10 cellular contexts compared by ENCODE assay signal in genomic region chr2:174730530-174731018, GRCh38. TPM values are rescaled to one million over a fixed set of nuclear protein-coding genes. Genes with fewer than 3 reads are reported as not detected.
DNase-seq lines count a peak whose midpoint lies in the region; ATAC-seq, FAIRE-seq and TF ChIP-seq lines count a peak whose summit lies in the region.
"Had no signal": no experiment of that assay in that cellular context is flagged by ENCODE, and none has a peak within 500 bp of the region (broad histone marks: within the 10 kb centered on the region; RNA-seq: fewer than 3 reads in every experiment).

No MANE protein-coding gene starts in this region.

- no peak overlapping the region for H3K27ac Mint-ChIP-seq in T-helper 2 cell treated with Interferon-gamma antibody and Interleukin-4, amounts not matched to agents 5 μg/mL and 100 μg/mL, for 36 hours

- H3K4me3 ChIP-seq in colonic mucosa (peak overlapping the region; percentile 28), kidney (ENCODE audit: low read length in 2 of 2) (peak overlapping the region; percentile 54 to 64), thoracic aorta (peak overlapping the region; percentile 63)

- H3K27me3 ChIP-seq in colonic mucosa (peaks cover 15% of the 10 kb centered on the region), thoracic aorta (replicated peaks; ENCODE audit: insufficient read depth) (no peaks in the 10 kb centered on the region)

- H3K4me1 Mint-ChIP-seq in T-helper 2 cell treated with Interferon-gamma antibody and Interleukin-4, amounts not matched to agents 5 μg/mL and 100 μg/mL, for 36 hours (ENCODE audit: low read depth) = peaks cover 10% of the 10 kb centered on the region

- no peak for TF ChIP-seq CTCF in colonic mucosa (IDR thresholded peaks at IDR 0.05)
- TF ChIP-seq CTCF in kidney (IDR thresholded peaks at IDR 0.05; ENCODE audit: borderline replicate concordance, extremely low read depth, insufficient read depth) = no peak
- TF ChIP-seq CTCF in thoracic aorta (IDR thresholded peaks at IDR 0.05) = no peak

- peak overlapping the region; percentile 80 for H3K4me3 Mint-ChIP-seq in T-helper 2 cell treated with Interferon-gamma antibody and Interleukin-4, amounts not matched to agents 5 μg/mL and 100 μg/mL, for 36 hours

- intact Hi-C loops in colonic mucosa (cut with DNase I) = no loop called here
- intact Hi-C loops in kidney (cut with DNase I) = no loop called here

- no peaks in the 10 kb centered on the region for H3K9me3 Mint-ChIP-seq in T-helper 2 cell treated with Interferon-gamma antibody and Interleukin-4, amounts not matched to agents 5 μg/mL and 100 μg/mL, for 36 hours

- FAIRE-seq in kidney (lab: Jason Lieb, UNC) = no peak

- H3K9ac ChIP-seq in colonic mucosa (ENCODE audit: low read depth in 2 of 2, low read length in 2 of 2) (no peak overlapping the region), kidney (ENCODE audit: low read length in 2 of 2) (no peak overlapping the region)

- no peak for DNase-seq in T-helper 2 cell treated with Interferon-gamma antibody and Interleukin-4, amounts not matched to agents 5 μg/mL and 100 μg/mL, for 36 hours (ENCODE audit: low spot score)
- no peak for DNase-seq in T-helper 2 cell
- DNase-seq in colonic mucosa = no peak
- DNase-seq in kidney = no peak
- no peak for DNase-seq in thoracic aorta (ENCODE audit: low spot score)
- no peak for DNase-seq in dedifferentiated amniotic fluid mesenchymal stem cell (ENCODE audit: extremely low spot score)
- DNase-seq in GDM1 (lab: John Stamatoyannopoulos, UW) = no peak
- DNase-seq: KBM-7 had no signal

- H3K36me3 ChIP-seq in colonic mucosa = no peaks in the 10 kb centered on the region
- no peaks in the 10 kb centered on the region for H3K36me3 ChIP-seq in kidney (ENCODE audit: control insufficient read depth in 1 of 2, insufficient read depth in 2 of 2, low read length in 2 of 2)
- no peaks in the 10 kb centered on the region for H3K36me3 ChIP-seq in thoracic aorta

- H3K27ac ChIP-seq in colonic mucosa (no peak overlapping the region), kidney (ENCODE audit: low read depth in 2 of 2, low read length in 2 of 2) (no peak overlapping the region), thoracic aorta (no peak overlapping the region)

- H3K4me1 ChIP-seq in colonic mucosa (no peaks in the 10 kb centered on the region), kidney (ENCODE audit: control insufficient read depth in 1 of 2, insufficient read depth in 1 of 2, low read depth in 1 of 2, low read length in 2 of 2) (peaks cover 0 to 7% of the 10 kb centered on the region in 2 donors), thoracic aorta (ENCODE audit: control insufficient read depth in 1 of 2, low read depth in 2 of 2) (peaks cover 0 to 12% of the 10 kb centered on the region in 2 donors)

- H3K9me3 ChIP-seq in colonic mucosa (no peaks in the 10 kb centered on the region), kidney (ENCODE audit: control insufficient read depth in 1 of 2, low read length in 2 of 2) (no peaks in the 10 kb centered on the region), thoracic aorta (no peaks in the 10 kb centered on the region)

- no peak for ATAC-seq in thoracic aorta (ENCODE audit: insufficient number of reproducible peaks, low FRiP score, low read depth)
- ATAC-seq in HG03565 (IDR thresholded peaks at IDR 0.05; ENCODE audit: unreplicated experiment) = no peak

- no peaks in the 10 kb centered on the region for H3K36me3 Mint-ChIP-seq in T-helper 2 cell treated with Interferon-gamma antibody and Interleukin-4, amounts not matched to agents 5 μg/mL and 100 μg/mL, for 36 hours (ENCODE audit: low read depth)

- peaks cover 52% of the 10 kb centered on the region for H3K27me3 Mint-ChIP-seq in T-helper 2 cell treated with Interferon-gamma antibody and Interleukin-4, amounts not matched to agents 5 μg/mL and 100 μg/mL, for 36 hours (ENCODE audit: low read depth)

RNA-seq across cellular contexts. Expression of gene CHRNA1, which starts 33.7 kb away (rescaled TPM):
- 1 to 10 TPM; 1.1 to 2.7 TPM for total RNA-seq in colonic mucosa
- total RNA-seq in kidney = not detected
- polyA plus RNA-seq in kidney (ENCODE audit: insufficient read depth, low read depth, low replicate concordance) = not detected
- under 1 TPM in 1 of 2 donors, not detected in 1; 0.41 TPM for total RNA-seq in thoracic aorta
- total RNA-seq: OCI-LY7 had no signal
